Comparison of ENCODE assay signal across 1 cellular context in the genomic region with DNA sequence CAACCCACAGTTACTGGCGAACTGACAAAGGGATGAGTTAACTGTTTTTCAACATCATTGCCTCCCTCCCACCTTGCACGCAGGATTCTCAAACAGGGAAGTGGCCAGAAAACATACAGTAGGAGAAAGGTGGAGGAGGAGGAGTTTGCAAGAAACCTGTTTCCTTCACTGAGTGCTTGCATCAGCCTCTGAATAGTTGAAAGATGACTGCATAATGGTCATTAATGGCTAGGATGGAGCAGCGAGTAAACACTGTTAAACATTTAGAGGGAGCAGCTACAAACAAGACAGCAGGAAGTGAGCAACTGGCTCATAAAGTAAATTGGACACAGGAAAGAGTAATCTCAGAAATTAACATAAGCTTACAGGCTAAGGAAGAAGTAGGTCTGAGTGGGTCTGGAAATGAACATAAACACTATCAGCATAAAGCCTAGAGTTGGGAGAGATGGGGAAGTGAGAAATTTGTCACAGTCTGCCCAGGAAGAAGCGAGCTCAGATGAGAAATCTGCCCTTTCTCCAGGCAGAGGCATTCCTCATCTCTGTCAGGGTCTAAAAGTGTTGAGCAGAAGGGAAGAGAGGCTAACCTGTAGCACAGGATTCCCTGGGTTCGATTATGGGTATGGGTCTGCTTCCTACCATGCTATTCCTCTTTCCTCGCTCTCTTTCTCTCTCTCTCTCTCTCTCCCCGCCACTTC.
TF ChIP-seq lines count a peak whose summit lies in the region.

No MANE protein-coding gene starts in this region.

TF ChIP-seq in H1, 55 proteins besides CTCF, POLR2A, EP300 and RAD21:
- no peak for TF ChIP-seq SIRT6 (IDR thresholded peaks at IDR 0.05; ENCODE audit: low read length)
- TF ChIP-seq, protein P1, sequence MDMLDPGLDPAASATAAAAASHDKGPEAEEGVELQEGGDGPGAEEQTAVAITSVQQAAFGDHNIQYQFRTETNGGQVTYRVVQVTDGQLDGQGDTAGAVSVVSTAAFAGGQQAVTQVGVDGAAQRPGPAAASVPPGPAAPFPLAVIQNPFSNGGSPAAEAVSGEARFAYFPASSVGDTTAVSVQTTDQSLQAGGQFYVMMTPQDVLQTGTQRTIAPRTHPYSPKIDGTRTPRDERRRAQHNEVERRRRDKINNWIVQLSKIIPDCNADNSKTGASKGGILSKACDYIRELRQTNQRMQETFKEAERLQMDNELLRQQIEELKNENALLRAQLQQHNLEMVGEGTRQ (IDR thresholded peaks at IDR 0.05; ENCODE audit: low read length), result no peak
- no peak for TF ChIP-seq BRCA1 (IDR thresholded peaks at IDR 0.05; ENCODE audit: low read depth, low read length)
- TF ChIP-seq, protein P2, sequence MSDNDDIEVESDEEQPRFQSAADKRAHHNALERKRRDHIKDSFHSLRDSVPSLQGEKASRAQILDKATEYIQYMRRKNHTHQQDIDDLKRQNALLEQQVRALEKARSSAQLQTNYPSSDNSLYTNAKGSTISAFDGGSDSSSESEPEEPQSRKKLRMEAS (IDR thresholded peaks at IDR 0.05), result no peak
- TF ChIP-seq SIX5 (IDR thresholded peaks at IDR 0.05; ENCODE audit: low read depth, low read length), result no peak
- no peak for TF ChIP-seq CHD2 (IDR thresholded peaks at IDR 0.05; ENCODE audit: low read length)
- no peak for TF ChIP-seq CHD1 (IDR thresholded peaks at IDR 0.05; ENCODE audit: low read depth, low read length)
- TF ChIP-seq FOSL1 (IDR thresholded peaks at IDR 0.05; ENCODE audit: insufficient read depth, low read depth, low read length), result no peak
